ENCODE assay signal across 15 cellular contexts in the genomic region with DNA sequence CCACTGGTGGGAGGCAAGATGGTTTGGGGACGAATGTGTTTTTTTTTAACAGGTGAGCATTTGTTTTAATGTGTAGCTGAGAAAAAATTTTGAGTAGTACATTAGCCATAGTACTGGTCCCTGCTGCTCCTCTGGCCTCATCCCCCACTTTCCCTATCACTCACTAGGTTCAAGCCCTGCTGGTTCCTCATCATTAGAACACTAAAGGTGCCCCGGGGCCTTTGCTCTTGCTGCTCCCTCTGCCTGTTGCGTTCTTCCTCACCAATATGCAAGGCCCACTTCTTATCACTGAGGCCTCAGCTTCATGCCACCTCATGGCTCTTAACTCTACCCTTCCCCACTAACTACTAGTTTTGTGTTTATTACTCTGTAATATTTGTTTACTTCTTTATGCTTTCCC.
"Had no signal": no experiment of that assay in that cellular context is flagged by ENCODE, and none has a peak within 500 bp of the region (broad histone marks: within the 10 kb centered on the region; RNA-seq: fewer than 3 reads in every experiment).

No MANE protein-coding gene starts in this region.

- DNase-seq: activated CD4-positive, alpha-beta memory T cell treated with anti-CD3 and anti-CD28 coated beads for 36 hours; activated naive CD8-positive, alpha-beta T cell treated with anti-CD3 and anti-CD28 coated beads, Interleukin-2, amount 50 U/mL, for 24 hours; activated T-cell treated with anti-CD3 and anti-CD28 coated beads, Interleukin-2, amount 50 U/mL, for 72 hours; endodermal cell; erythroblast; mammary epithelial cell; naive thymus-derived CD8-positive, alpha-beta T cell; occipital lobe; stimulated activated CD4-positive, alpha-beta T cell treated with anti-CD3 and anti-CD28 coated beads, Interleukin-2, amount 100 ng/mL, for 24 hours; stimulated activated naive CD4-positive, alpha-beta T cell had no signal

- H3K9me3 ChIP-seq: thoracic aorta had no signal

- H3K27me3 Mint-ChIP-seq: activated CD4-positive, alpha-beta memory T cell treated with anti-CD3 and anti-CD28 coated beads for 36 hours had no signal

- H3K9me3 Mint-ChIP-seq: activated CD4-positive, alpha-beta memory T cell treated with anti-CD3 and anti-CD28 coated beads for 36 hours; activated naive CD8-positive, alpha-beta T cell treated with anti-CD3 and anti-CD28 coated beads, Interleukin-2, amount 50 U/mL, for 24 hours; activated T-cell treated with anti-CD3 and anti-CD28 coated beads, Interleukin-2, amount 50 U/mL, for 72 hours; dendritic cell treated with granulocyte-macrophage colony-stimulating factor and Interleukin-4, amounts not matched to agents 40 ng/mL and 50 ng/mL, for 4 days; endodermal cell; naive thymus-derived CD8-positive, alpha-beta T cell had no signal

- H3K4me3 ChIP-seq: thoracic aorta had no signal

- H3K27ac Mint-ChIP-seq: activated CD4-positive, alpha-beta memory T cell treated with anti-CD3 and anti-CD28 coated beads for 36 hours; activated naive CD8-positive, alpha-beta T cell treated with anti-CD3 and anti-CD28 coated beads, Interleukin-2, amount 50 U/mL, for 24 hours; activated T-cell treated with anti-CD3 and anti-CD28 coated beads, Interleukin-2, amount 50 U/mL, for 72 hours; dendritic cell treated with granulocyte-macrophage colony-stimulating factor and Interleukin-4, amounts not matched to agents 40 ng/mL and 50 ng/mL, for 4 days; endodermal cell; naive thymus-derived CD8-positive, alpha-beta T cell; progenitor cell of endocrine pancreas had no signal

- H3K4me3 Mint-ChIP-seq: activated CD4-positive, alpha-beta memory T cell treated with anti-CD3 and anti-CD28 coated beads for 36 hours; activated naive CD8-positive, alpha-beta T cell treated with anti-CD3 and anti-CD28 coated beads, Interleukin-2, amount 50 U/mL, for 24 hours; activated T-cell treated with anti-CD3 and anti-CD28 coated beads, Interleukin-2, amount 50 U/mL, for 72 hours; dendritic cell treated with granulocyte-macrophage colony-stimulating factor and Interleukin-4, amounts not matched to agents 40 ng/mL and 50 ng/mL, for 4 days; endodermal cell; naive thymus-derived CD8-positive, alpha-beta T cell had no signal

- H3K36me3 ChIP-seq: thoracic aorta had no signal

- H3K27ac ChIP-seq: thoracic aorta had no signal

- H3K36me3 Mint-ChIP-seq: activated CD4-positive, alpha-beta memory T cell treated with anti-CD3 and anti-CD28 coated beads for 36 hours; naive thymus-derived CD8-positive, alpha-beta T cell had no signal

- ATAC-seq: activated naive CD8-positive, alpha-beta T cell treated with anti-CD3 and anti-CD28 coated beads, Interleukin-2, amount 50 U/mL, for 24 hours; activated T-cell treated with anti-CD3 and anti-CD28 coated beads, Interleukin-2, amount 50 U/mL, for 72 hours; naive thymus-derived CD8-positive, alpha-beta T cell; sciatic nerve; SK-N-SH treated with all-trans-retinoic acid at 6 μM for 48 hours had no signal
